In genomic region chr17:40551874-40552768, GRCh38 we compare ENCODE assay signal across 1 cellular context.
TF ChIP-seq lines count a peak whose summit lies in the region.

No MANE protein-coding gene starts in this region.

TF ChIP-seq in K562, 482 proteins besides CTCF, POLR2A, EP300 and RAD21 (continued from another document):
- TF ChIP-seq ZNF584 (CRISPR knock-in tag; IDR thresholded peaks at IDR 0.05; ENCODE audit: low read depth), result no peak
